8 cellular contexts compared by ENCODE assay signal in genomic region chr3:12967751-12968209, GRCh38.
DNase-seq lines count a peak whose midpoint lies in the region; ATAC-seq and TF ChIP-seq lines count a peak whose summit lies in the region.

No MANE protein-coding gene starts in this region.

- DNase-seq in AG08396 (ENCODE audit: low spot score) (peak; percentile 100), SJSA1 (ENCODE audit: low read depth in 1 of 2, low spot score in 2 of 2) (peak; percentile 45 to 86), foreskin melanocyte (peak; percentile 38), stomach (peak; percentile 92)
- peak; percentile 81 for DNase-seq in activated gamma-delta T cell treated with anti-CD3 and anti-CD28 coated beads, Interleukin-2, amount 50 U/mL, for 16 hours (ENCODE audit: low read depth)

- TF ChIP-seq POLR2A in stomach (IDR thresholded peaks at IDR 0.05): no peak

- peak; percentile 64 for ATAC-seq in GM19372 (IDR thresholded peaks at IDR 0.05; ENCODE audit: low read depth, unreplicated experiment)
- ATAC-seq in HG03460 (IDR thresholded peaks at IDR 0.05; ENCODE audit: unreplicated experiment): peak; percentile 63

- TF ChIP-seq EP300 in stomach (IDR thresholded peaks at IDR 0.05): no peak

- peak; percentile 50 for TF ChIP-seq CTCF in neutrophil (IDR thresholded peaks at IDR 0.05)
- TF ChIP-seq CTCF in stomach (IDR thresholded peaks at IDR 0.05): no peak

- H3K4me1 ChIP-seq in SJSA1 (replicated peaks) (peaks cover 4% of the 10 kb centered on the region; the same call in 1 of the 2 replicates), neutrophil (ENCODE audit: control insufficient read depth in 1 of 2, insufficient read depth in 1 of 2, low read depth in 1 of 2, low read length in 1 of 2) (peaks cover 48 to 59% of the 10 kb centered on the region in 2 experiments), stomach (peaks cover 35 to 68% (median 60%) of the 10 kb centered on the region in 4 donors)

- peaks cover 4% of the 10 kb centered on the region for H3K36me3 ChIP-seq in SJSA1
- peaks cover 69% of the 10 kb centered on the region for H3K36me3 ChIP-seq in neutrophil
- H3K36me3 ChIP-seq in stomach: no peaks in the 10 kb centered on the region

- H3K4me3 ChIP-seq in SJSA1 (peak overlapping the region; percentile 96), neutrophil (ENCODE audit: low read depth in 1 of 2, low read length in 1 of 2) (peak overlapping the region; percentile 44 to 67), stomach (peak overlapping the region; percentile 60 to 92 (median 88))

- 0 to 1% (median 1%) methylated on average over 10 to 40 of the region's 40 CpGs for WGBS in stomach, 5 donors

- H3K9me3 ChIP-seq in SJSA1 (replicated peaks) (no peaks in the 10 kb centered on the region), neutrophil (no peaks in the 10 kb centered on the region), stomach (no peaks in the 10 kb centered on the region)

- intact Hi-C loops in stomach (cut with DNase I; ENCODE audit: low total_unique reads): no loop called here

- H3K27me3 ChIP-seq in SJSA1 (replicated peaks): no peaks in the 10 kb centered on the region
- peaks cover 14% of the 10 kb centered on the region for H3K27me3 ChIP-seq in neutrophil
- H3K27me3 ChIP-seq in stomach: no peaks in the 10 kb centered on the region

- H3K27ac ChIP-seq in SJSA1 (no peak overlapping the region), neutrophil (peak overlapping the region; percentile 39), stomach (peak overlapping the region in 3 of 5 donors; percentile 42 to 89 (median 89))

Comparison
In these comparisons a context has a peak if more than half of its experiments do, and no peak if none do; other contexts are left out.
1. DNase-seq: peak in every context shown above with its lines; median percentile 100 in AG08396; 92 in stomach; 81 in activated gamma-delta T cell treated with anti-CD3 and anti-CD28 coated beads, Interleukin-2, amount 50 U/mL, for 16 hours; 66 in SJSA1; 38 in foreskin melanocyte.